Comparison of ENCODE assay signal across 8 cellular contexts in the genomic region with DNA sequence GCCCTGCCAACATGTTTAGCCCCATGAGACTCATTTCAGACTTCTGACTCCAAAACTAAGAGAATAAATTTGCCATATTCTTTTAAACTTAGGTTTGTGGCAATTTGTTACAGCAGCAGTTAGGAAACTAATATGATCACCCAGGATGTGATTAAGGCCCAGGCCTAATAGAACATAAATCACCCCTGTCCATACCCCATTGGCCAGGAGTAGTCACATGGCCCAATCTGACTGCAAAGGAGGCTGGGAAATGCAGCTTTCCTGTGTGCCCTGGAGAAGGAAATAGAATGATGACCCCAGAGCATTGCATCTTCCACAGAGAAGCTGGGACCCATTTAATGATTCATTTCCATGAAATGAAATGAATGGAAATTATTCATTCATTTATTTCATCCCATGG.
"Had no signal": no experiment of that assay in that cellular context is flagged by ENCODE, and none has a peak within 500 bp of the region (broad histone marks: within the 10 kb centered on the region; RNA-seq: fewer than 3 reads in every experiment).

No MANE protein-coding gene starts in this region.

- H3K27ac Mint-ChIP-seq: IgD-negative memory B cell had no signal

- H3K4me3 Mint-ChIP-seq: IgD-negative memory B cell had no signal

- FAIRE-seq: HepG2, HTR-8/SVneo had no signal

- H3K4me2 ChIP-seq: KMS-11 had no signal

- DNase-seq: IMR-90, KBM-7, KG1 had no signal

- H3K9ac ChIP-seq: KMS-11 had no signal

- H3K27ac ChIP-seq: HL-60, KMS-11 had no signal

- ATAC-seq: HepG2 had no signal

- H3K36me3 Mint-ChIP-seq: IgD-negative memory B cell had no signal
